23 cellular contexts compared by ENCODE assay signal in genomic region chr1:172473842-172474241, GRCh38. TPM values are rescaled to one million over a fixed set of nuclear protein-coding genes. Genes with fewer than 3 reads are reported as not detected.
DNase-seq lines count a peak whose midpoint lies in the region; ATAC-seq and TF ChIP-seq lines count a peak whose summit lies in the region.
"Had no signal": no experiment of that assay in that cellular context is flagged by ENCODE, and none has a peak within 500 bp of the region (broad histone marks: within the 10 kb centered on the region; RNA-seq: fewer than 3 reads in every experiment).

No MANE protein-coding gene starts in this region.

- CTCF ChIA-PET in mammary epithelial cell (lab: Charles Lee; ENCODE audit: low non-redundant PET) = no interaction called here
- CTCF ChIA-PET in MCF 10A (lab: Yijun Ruan, JAX) = interaction anchor here (1.5 kb wide), 1 partner anchor 25 kb away, joined by 3 read pairs; no protein-coding TSS in a partner anchor
- CTCF ChIA-PET in HCT116 (lab: Charles Lee) = no interaction called here

- no peaks in the 10 kb centered on the region for H3K36me3 Mint-ChIP-seq in MCF 10A (ENCODE audit: insufficient read depth, unreplicated experiment)
- H3K36me3 Mint-ChIP-seq in activated T-cell treated with anti-CD3 and anti-CD28 coated beads, Interleukin-2, amount 50 U/mL, for 4 hours (ENCODE audit: insufficient read depth) = no peaks in the 10 kb centered on the region

- H3K9me2 ChIP-seq in HCT116 (ENCODE audit: insufficient read depth) = no peaks in the 10 kb centered on the region
- H3K9me2 ChIP-seq in hepatocyte (replicated peaks; ENCODE audit: insufficient read depth) = no peaks in the 10 kb centered on the region

- no peaks in the 10 kb centered on the region for H3K27me3 ChIP-seq in mammary epithelial cell (ENCODE audit: insufficient read depth, low read length)
- no peaks in the 10 kb centered on the region for H3K27me3 ChIP-seq in HCT116 (ENCODE audit: insufficient read depth, low read length)
- H3K27me3 ChIP-seq in hepatocyte = no peaks in the 10 kb centered on the region
- H3K27me3 ChIP-seq in testis = no peaks in the 10 kb centered on the region
- H3K27me3 ChIP-seq: BE2C, SJCRH30 had no signal

- H3K4me1 ChIP-seq in mammary epithelial cell (ENCODE audit: insufficient read depth, low read length) = peaks cover 38% of the 10 kb centered on the region
- H3K4me1 ChIP-seq in HCT116 (ENCODE audit: control insufficient read depth in 1 of 2, insufficient read depth in 2 of 2, low read length in 2 of 2) = peaks cover 17 to 35% of the 10 kb centered on the region in 2 experiments
- H3K4me1 ChIP-seq in hepatocyte (ENCODE audit: insufficient read depth) = peaks cover 9% of the 10 kb centered on the region
- H3K4me1 ChIP-seq in testis = peaks cover 34% of the 10 kb centered on the region
- H3K4me1 ChIP-seq: BE2C had no signal

- H3K4me3 Mint-ChIP-seq in MCF 10A (ENCODE audit: unreplicated experiment) = no peak overlapping the region
- no peak overlapping the region for H3K4me3 Mint-ChIP-seq in activated T-cell treated with anti-CD3 and anti-CD28 coated beads, Interleukin-2, amount 50 U/mL, for 4 hours
- H3K4me3 Mint-ChIP-seq: H9, HFFc6 had no signal

- H4K20me1 ChIP-seq in mammary epithelial cell (ENCODE audit: insufficient read depth, low read length) (no peaks in the 10 kb centered on the region), HCT116 (ENCODE audit: insufficient read depth) (no peaks in the 10 kb centered on the region), hepatocyte (ENCODE audit: insufficient read depth, poor library complexity, severe bottlenecking) (no peaks in the 10 kb centered on the region)

- BruUV-seq in mammary epithelial cell (replicated peaks; lab: Mats Ljungman, UMichigan) (no TSS peak), MCF 10A (replicated peaks; lab: Mats Ljungman, UMichigan) (no TSS peak), HCT116 (replicated peaks; lab: Mats Ljungman, UMichigan) (no TSS peak)

- POLR2A ChIA-PET in MCF 10A (lab: Yijun Ruan, JAX) = interaction anchor here (0.7 kb wide), 2 partner anchors 70 to 965 kb away, joined by 3 read pairs; no protein-coding TSS in a partner anchor
- POLR2A ChIA-PET in HCT116 (lab: Charles Lee) = no interaction called here

- in situ Hi-C loops in mammary epithelial cell (cut with MboI; ENCODE audit: low sequenced_read_pairs in 2 of 2) = loop anchor here in 1 of 2 donors (25.0 kb wide), 1 partner anchor 238 kb away; no protein-coding TSS in a partner anchor

- intact Hi-C loops in mammary epithelial cell (cut with micrococcal nuclease) (no loop called here), MCF 10A (cut with micrococcal nuclease) (no loop called here), HCT116 (cut with micrococcal nuclease) (no loop called here), testis (cut with DNase I; ENCODE audit: low total_unique reads) (no loop called here)

- DNase-seq in mammary epithelial cell = no peak
- DNase-seq in MCF 10A (ENCODE audit: unreplicated experiment) = no peak
- no peak for DNase-seq in HCT116 (ENCODE audit: low read depth, low spot score)
- DNase-seq in hepatocyte (ENCODE audit: low spot score) = no peak
- DNase-seq in testis = no peak
- DNase-seq in ecto neural progenitor cell (ENCODE audit: low spot score) = no peak
- DNase-seq in activated T-cell treated with anti-CD3 and anti-CD28 coated beads, Interleukin-2, amount 50 U/mL, for 4 hours = no peak
- DNase-seq: 8988T; ACHN; BE2C; GM23248; H9; HFFc6; Karpas-422; NCI-H2029; NCI-H446 treated with DMSO at 0.1 percent for 48 hours; NCI-H526; NCI-H82; NK-92 treated with Interleukin-12 subunit alpha and Interleukin-12 subunit beta, amount 100 ng/mL, for 24 hours; PC-3; SJCRH30 had no signal

- H3K27ac ChIP-seq in mammary epithelial cell (ENCODE audit: insufficient read depth, low read depth, low read length) (no peak overlapping the region), HCT116 (ENCODE audit: low read depth, low read length) (no peak overlapping the region), hepatocyte (peak overlapping the region; percentile 52), testis (peak overlapping the region; percentile 85 to 88)
- H3K27ac ChIP-seq: GM23248, SJCRH30 had no signal

- H3K27me3 Mint-ChIP-seq in MCF 10A (ENCODE audit: insufficient read depth, unreplicated experiment) = no peaks in the 10 kb centered on the region
- peaks cover 2% of the 10 kb centered on the region for H3K27me3 Mint-ChIP-seq in activated T-cell treated with anti-CD3 and anti-CD28 coated beads, Interleukin-2, amount 50 U/mL, for 4 hours (ENCODE audit: low read depth)

- dilution Hi-C loops in mammary epithelial cell (cut with HindIII; ENCODE audit: low sequenced_read_pairs) = loop anchor here (25.0 kb wide), 1 partner anchor 238 kb away; no protein-coding TSS in a partner anchor

- H3K4me2 ChIP-seq in mammary epithelial cell (ENCODE audit: insufficient read depth, low read depth, low read length) (no peak overlapping the region), HCT116 (ENCODE audit: low read length) (no peak overlapping the region), hepatocyte (no peak overlapping the region)

- no peak for TF ChIP-seq CTCF in mammary epithelial cell (conservative IDR thresholded peaks at IDR 0.05 in 1 of 2, IDR thresholded peaks at IDR 0.05 in 1 of 2; ENCODE audit: extremely low read depth in 1 of 2, insufficient read depth in 1 of 2, low read depth in 1 of 2, low read length in 2 of 2)
- TF ChIP-seq CTCF in MCF 10A (IDR thresholded peaks at IDR 0.05; ENCODE audit: unreplicated experiment) = no peak
- no peak for TF ChIP-seq CTCF in HCT116 (IDR thresholded peaks at IDR 0.05 in 2 of 3, conservative IDR thresholded peaks at IDR 0.05 in 1 of 3; ENCODE audit: borderline replicate concordance in 1 of 3, insufficient read depth in 1 of 3, low read depth in 2 of 3, low read length in 2 of 3)
- no peak for TF ChIP-seq CTCF in hepatocyte (IDR thresholded peaks at IDR 0.05; ENCODE audit: poor library complexity)
- TF ChIP-seq CTCF in testis (IDR thresholded peaks at IDR 0.05) = no peak

- H3K36me3 ChIP-seq in mammary epithelial cell (ENCODE audit: insufficient read depth, low read length) (no peaks in the 10 kb centered on the region), HCT116 (ENCODE audit: control insufficient read depth in 1 of 2, insufficient read depth in 2 of 2, low read length in 2 of 2) (no peaks in the 10 kb centered on the region), hepatocyte (replicated peaks; ENCODE audit: insufficient read depth, low read depth) (no peaks in the 10 kb centered on the region), testis (ENCODE audit: low read depth, missing control alignments) (no peaks in the 10 kb centered on the region)
- H3K36me3 ChIP-seq: BE2C, SJCRH30 had no signal

- TF ChIP-seq RAD21 in HCT116 (IDR thresholded peaks at IDR 0.05; ENCODE audit: low read depth) = no peak

- H2AFZ ChIP-seq in mammary epithelial cell (ENCODE audit: low read depth, low read length) = peak overlapping the region; percentile 59
- peak overlapping the region; percentile 25 for H2AFZ ChIP-seq in HCT116 (ENCODE audit: low read depth, low read length, poor library complexity, severe bottlenecking)
- no peak overlapping the region for H2AFZ ChIP-seq in hepatocyte
- H2AFZ ChIP-seq: GM23248 had no signal

- no peaks in the 10 kb centered on the region for H3K9me3 Mint-ChIP-seq in MCF 10A (ENCODE audit: unreplicated experiment)
- no peaks in the 10 kb centered on the region for H3K9me3 Mint-ChIP-seq in activated T-cell treated with anti-CD3 and anti-CD28 coated beads, Interleukin-2, amount 50 U/mL, for 4 hours
- H3K9me3 Mint-ChIP-seq: H9, HFFc6 had no signal

- H3K9ac ChIP-seq in mammary epithelial cell (ENCODE audit: insufficient read depth, low read length) (no peak overlapping the region), HCT116 (ENCODE audit: low read length) (no peak overlapping the region)
- H3K9ac ChIP-seq: GM23248 had no signal

- RAD21 ChIA-PET in HCT116 (lab: Charles Lee; ENCODE audit: low non-redundant PET in 1 of 2, low total read pairs in 2 of 2, uncharacterized antibody in 2 of 2, unreplicated experiment in 2 of 2) = no interaction called here

- TF ChIP-seq POLR2A in HCT116 (IDR thresholded peaks at IDR 0.05; ENCODE audit: borderline replicate concordance, extremely low read depth, insufficient read depth, insufficient read length) (no peak), testis (IDR thresholded peaks at IDR 0.05) (no peak)

- ATAC-seq in HCT116 = no peak
- ATAC-seq in activated T-cell treated with anti-CD3 and anti-CD28 coated beads, Interleukin-2, amount 50 U/mL, for 4 hours = no peak
- ATAC-seq: PC-3, SK-N-SH treated with all-trans-retinoic acid at 6 μM for 48 hours had no signal

- no peaks in the 10 kb centered on the region for H3K9me3 ChIP-seq in mammary epithelial cell (replicated peaks; ENCODE audit: insufficient read depth, low read length)
- no peaks in the 10 kb centered on the region for H3K9me3 ChIP-seq in HCT116 (ENCODE audit: control insufficient read depth in 1 of 2, insufficient read depth in 1 of 2, low read depth in 1 of 2, low read length in 2 of 2)
- no peaks in the 10 kb centered on the region for H3K9me3 ChIP-seq in hepatocyte (ENCODE audit: low read depth)
- H3K9me3 ChIP-seq in testis = no peaks in the 10 kb centered on the region
- H3K9me3 ChIP-seq: BE2C, SJCRH30 had no signal

- no peak overlapping the region for H3K4me3 ChIP-seq in mammary epithelial cell (replicated peaks in 1 of 3; ENCODE audit: insufficient read depth in 1 of 3, low read depth in 2 of 3, low read length in 3 of 3)
- no peak overlapping the region for H3K4me3 ChIP-seq in HCT116 (replicated peaks in 1 of 2; ENCODE audit: low read depth in 1 of 2, low read length in 2 of 2)
- H3K4me3 ChIP-seq in hepatocyte = no peak overlapping the region
- H3K4me3 ChIP-seq in testis = no peak overlapping the region
- H3K4me3 ChIP-seq: GM23248, SJCRH30 had no signal

- H3K79me2 ChIP-seq in mammary epithelial cell (ENCODE audit: insufficient read depth, low read length) (no peaks in the 10 kb centered on the region), HCT116 (ENCODE audit: insufficient read depth, low read length) (no peaks in the 10 kb centered on the region), hepatocyte (no peaks in the 10 kb centered on the region)

- H3K4me1 Mint-ChIP-seq in MCF 10A (ENCODE audit: insufficient read depth, unreplicated experiment) = peaks cover 28% of the 10 kb centered on the region
- no peaks in the 10 kb centered on the region for H3K4me1 Mint-ChIP-seq in activated T-cell treated with anti-CD3 and anti-CD28 coated beads, Interleukin-2, amount 50 U/mL, for 4 hours (ENCODE audit: low read depth)
- H3K4me1 Mint-ChIP-seq: H9 had no signal

- H3K27ac Mint-ChIP-seq in MCF 10A (ENCODE audit: low read depth, unreplicated experiment) = no peak overlapping the region
- H3K27ac Mint-ChIP-seq: H9, HFFc6 had no signal

RNA-seq across cellular contexts. Expression of gene PIGC, which starts 30.0 kb away (rescaled TPM):
- total RNA-seq in mammary epithelial cell (10 to 100 TPM; 17.7 to 18.3 TPM), MCF 10A (2022) (20.2 and 23.1 TPM in 2 replicates), HCT116 (2021; ENCODE audit: unreplicated experiment) (11.9 TPM), hepatocyte (38.6 and 42.0 TPM in 2 replicates), testis (10 to 100 TPM; 25.2 to 31.3 TPM)
- polyA plus RNA-seq in mammary epithelial cell (18.5 TPM), hepatocyte (43.3 and 47.0 TPM in 2 replicates), testis (ENCODE audit: insufficient read depth, low read depth, low replicate concordance) (45.6 TPM)
- polyA minus RNA-seq in mammary epithelial cell = 15.7 TPM
- 10.8 and 13.6 TPM in 2 replicates for polyA plus RNA-seq in HCT116 (2012)
- total RNA-seq in activated T-cell treated with anti-CD3 and anti-CD28 coated beads, Interleukin-2, amount 50 U/mL, for 4 hours = 10 to 100 TPM; 16.8 to 19.1 (median 17.8) TPM

RNA-seq across cellular contexts. Expression of gene C1orf105, which starts 53.4 kb away (rescaled TPM):
- not detected for total RNA-seq in mammary epithelial cell
- not detected for polyA plus RNA-seq in mammary epithelial cell
- polyA minus RNA-seq in mammary epithelial cell = not detected
- not detected in 2 replicates for total RNA-seq in MCF 10A (2022)
- total RNA-seq in HCT116 (2021; ENCODE audit: unreplicated experiment) = not detected
- polyA plus RNA-seq in HCT116 (2012) = not detected in 2 replicates
- total RNA-seq in hepatocyte = 0.23 and 0.76 TPM in 2 replicates
- polyA plus RNA-seq in hepatocyte = 0.21 and 2.2 TPM in 2 replicates
- total RNA-seq in testis = 10 to 100 TPM; 15.1 to 15.8 TPM
- 60.8 TPM for polyA plus RNA-seq in testis (ENCODE audit: insufficient read depth, low read depth, low replicate concordance)
- total RNA-seq in activated T-cell treated with anti-CD3 and anti-CD28 coated beads, Interleukin-2, amount 50 U/mL, for 4 hours = not detected
- total RNA-seq: GM23248, H9, HFFc6, HT-29, PC-3 had no signal
- polyA plus RNA-seq: GM23248 had no signal

RNA-seq across cellular contexts. Expression of gene SUCO, which starts 59.1 kb away (rescaled TPM):
- total RNA-seq in mammary epithelial cell = 10 to 100 TPM; 31.9 to 36.2 TPM
- polyA plus RNA-seq in mammary epithelial cell = 8.8 TPM
- polyA minus RNA-seq in mammary epithelial cell = 11.5 TPM
- total RNA-seq in MCF 10A (2022) = 47.9 and 54.3 TPM in 2 replicates
- 22.6 TPM for total RNA-seq in HCT116 (2021; ENCODE audit: unreplicated experiment)
- polyA plus RNA-seq in HCT116 (2012) = 5.3 and 6.0 TPM in 2 replicates
- 97.0 and 113 TPM in 2 replicates for total RNA-seq in hepatocyte
- 39.1 and 43.3 TPM in 2 replicates for polyA plus RNA-seq in hepatocyte
- 100 to 1,000 TPM; 126 to 139 TPM for total RNA-seq in testis
- polyA plus RNA-seq in testis (ENCODE audit: insufficient read depth, low read depth, low replicate concordance) = 47.8 TPM
- total RNA-seq in activated T-cell treated with anti-CD3 and anti-CD28 coated beads, Interleukin-2, amount 50 U/mL, for 4 hours = 10 to 100 TPM; 19.5 to 21.5 (median 20.3) TPM

Comparison
In these comparisons a context has a peak if more than half of its experiments do, and no peak if none do; other contexts are left out.
1. H3K27ac ChIP-seq: peak in hepatocyte (single experiment) and testis (2 of 2); none in mammary epithelial cell (single experiment) and HCT116 (single experiment).